Comparison of ENCODE assay signal across 10 cellular contexts in genomic region chr4:105969575-105969974, GRCh38.
"Had no signal": no experiment of that assay in that cellular context is flagged by ENCODE, and none has a peak within 500 bp of the region (broad histone marks: within the 10 kb centered on the region; RNA-seq: fewer than 3 reads in every experiment).

No MANE protein-coding gene starts in this region.

- H3K4me3 ChIP-seq: GM23248, HAP-1, K562 had no signal

- H2AFZ ChIP-seq: GM23248 had no signal

- H3K9me3 ChIP-seq: HAP-1 had no signal

- H3K9me3 Mint-ChIP-seq: HFFc6 had no signal

- H3K27ac Mint-ChIP-seq: HFFc6 had no signal

- DNase-seq: GM23248, GOT3, H7, HFFc6, IMR-90, KG1 had no signal

- H3K9ac ChIP-seq: GM23248 had no signal

- H3K27ac ChIP-seq: GM23248, HL-60 had no signal

- H3K36me3 ChIP-seq: HAP-1 had no signal

- ATAC-seq: HCT116, K562 had no signal

- H3K4me3 Mint-ChIP-seq: HFFc6 had no signal

- FAIRE-seq: K562 had no signal
